ENCODE assay signal across 19 cellular contexts in the genomic region with DNA sequence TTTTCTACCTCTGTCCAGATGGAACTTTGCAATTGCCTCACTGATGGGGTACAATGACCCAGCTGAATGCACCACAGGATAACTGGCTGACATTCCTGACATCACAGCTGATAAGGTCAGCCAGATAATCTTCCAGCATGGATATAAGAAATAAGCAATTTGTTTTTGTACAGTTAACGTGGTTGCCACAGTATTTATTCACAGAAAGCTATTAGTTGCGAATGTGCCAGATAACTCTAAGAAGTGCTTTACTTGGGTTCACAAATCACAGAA.
"Had no signal": no experiment of that assay in that cellular context is flagged by ENCODE, and none has a peak within 500 bp of the region (broad histone marks: within the 10 kb centered on the region; RNA-seq: fewer than 3 reads in every experiment).

No MANE protein-coding gene starts in this region.

- H3K9me3 Mint-ChIP-seq: activated naive CD8-positive, alpha-beta T cell treated with anti-CD3 and anti-CD28 coated beads, Interleukin-2, amount 10 ng/mL, durations not matched to agents 7 days and 5 days; activated T-cell treated with anti-CD3 and anti-CD28 coated beads, Interleukin-2, amount 50 U/mL, for 24 hours; activated T-helper 2 cell treated with anti-CD3 and anti-CD28 coated beads, Interferon-gamma antibody, Interleukin-2, Interleukin-4, amounts not matched to agents 10 μg/mL and 5 μg/mL and 100 μg/mL, durations not matched to agents 14 hours and 24 hours and 36 hours; memory B cell; nephron progenitor cell; stimulated activated memory B cell treated with anti-CD40 and anti-IgM and Interleukin-4, amounts not matched to agents 10 μg/mL and 1 μg/mL and 100 μg/mL, for 72 hours; T-helper 2 cell treated with Interferon-gamma antibody and Interleukin-4, amounts not matched to agents 5 μg/mL and 100 μg/mL, for 36 hours had no signal

- H3K27ac ChIP-seq: coronary artery, psoas muscle, right lobe of liver, spleen, testis had no signal

- H3K27me3 Mint-ChIP-seq: activated naive CD8-positive, alpha-beta T cell treated with anti-CD3 and anti-CD28 coated beads, Interleukin-2, amount 10 ng/mL, durations not matched to agents 7 days and 5 days; activated T-cell treated with anti-CD3 and anti-CD28 coated beads, Interleukin-2, amount 50 U/mL, for 24 hours; memory B cell; stimulated activated memory B cell treated with anti-CD40 and anti-IgM and Interleukin-4, amounts not matched to agents 10 μg/mL and 1 μg/mL and 100 μg/mL, for 72 hours; type B pancreatic cell had no signal

- H3K4me3 Mint-ChIP-seq: activated CD8-positive, alpha-beta T cell treated with anti-CD3 and anti-CD28 coated beads, Interleukin-2, amount 10 ng/mL, durations not matched to agents 7 days and 5 days; activated naive CD8-positive, alpha-beta T cell treated with anti-CD3 and anti-CD28 coated beads, Interleukin-2, amount 10 ng/mL, durations not matched to agents 7 days and 5 days; activated T-cell treated with anti-CD3 and anti-CD28 coated beads, Interleukin-2, amount 50 U/mL, for 24 hours; memory B cell; nephron progenitor cell; stimulated activated memory B cell treated with anti-CD40 and anti-IgM and Interleukin-4, amounts not matched to agents 10 μg/mL and 1 μg/mL and 100 μg/mL, for 72 hours; T-helper 2 cell treated with Interferon-gamma antibody and Interleukin-4, amounts not matched to agents 5 μg/mL and 100 μg/mL, for 36 hours; type B pancreatic cell had no signal

- H3K4me1 ChIP-seq: psoas muscle, right lobe of liver, spleen had no signal

- H3K36me3 Mint-ChIP-seq: activated naive CD8-positive, alpha-beta T cell treated with anti-CD3 and anti-CD28 coated beads, Interleukin-2, amount 10 ng/mL, durations not matched to agents 7 days and 5 days; memory B cell; stimulated activated memory B cell treated with anti-CD40 and anti-IgM and Interleukin-4, amounts not matched to agents 10 μg/mL and 1 μg/mL and 100 μg/mL, for 72 hours; type B pancreatic cell had no signal

- DNase-seq: activated CD4-positive, alpha-beta T cell treated with anti-CD3 and anti-CD28 coated beads for 4 hours; activated CD8-positive, alpha-beta T cell treated with anti-CD3 and anti-CD28 coated beads, Interleukin-2, amount 10 ng/mL, durations not matched to agents 7 days and 5 days; activated naive CD4-positive, alpha-beta T cell treated with Interleukin-2 at 50 U/mL for 16 hours; activated naive CD8-positive, alpha-beta T cell treated with anti-CD3 and anti-CD28 coated beads, Interleukin-2, amount 10 ng/mL, durations not matched to agents 7 days and 5 days; activated T-cell treated with anti-CD3 and anti-CD28 coated beads, Interleukin-2, amount 50 U/mL, for 24 hours; erythroblast; nephron progenitor cell; occipital lobe; psoas muscle; right lobe of liver; spleen; stimulated activated CD4-positive, alpha-beta T cell treated with anti-CD3 and anti-CD28 coated beads, Interleukin-4, amount 100 ng/mL, for 4 hours; testis had no signal

- H3K9me3 ChIP-seq: psoas muscle, right lobe of liver, spleen, testis had no signal

- H3K4me1 Mint-ChIP-seq: activated naive CD8-positive, alpha-beta T cell treated with anti-CD3 and anti-CD28 coated beads, Interleukin-2, amount 10 ng/mL, durations not matched to agents 7 days and 5 days; memory B cell; nephron progenitor cell; stimulated activated memory B cell treated with anti-CD40 and anti-IgM and Interleukin-4, amounts not matched to agents 10 μg/mL and 1 μg/mL and 100 μg/mL, for 72 hours had no signal

- H3K36me3 ChIP-seq: right lobe of liver, spleen had no signal

- H3K27me3 ChIP-seq: right lobe of liver, spleen, testis had no signal

- H3K27ac Mint-ChIP-seq: activated CD8-positive, alpha-beta T cell treated with anti-CD3 and anti-CD28 coated beads, Interleukin-2, amount 10 ng/mL, durations not matched to agents 7 days and 5 days; activated naive CD8-positive, alpha-beta T cell treated with anti-CD3 and anti-CD28 coated beads, Interleukin-2, amount 10 ng/mL, durations not matched to agents 7 days and 5 days; activated T-cell treated with anti-CD3 and anti-CD28 coated beads, Interleukin-2, amount 50 U/mL, for 24 hours; activated T-helper 2 cell treated with anti-CD3 and anti-CD28 coated beads, Interferon-gamma antibody, Interleukin-2, Interleukin-4, amounts not matched to agents 10 μg/mL and 5 μg/mL and 100 μg/mL, durations not matched to agents 14 hours and 24 hours and 36 hours; memory B cell; stimulated activated memory B cell treated with anti-CD40 and anti-IgM and Interleukin-4, amounts not matched to agents 10 μg/mL and 1 μg/mL and 100 μg/mL, for 72 hours; T-helper 2 cell treated with Interferon-gamma antibody and Interleukin-4, amounts not matched to agents 5 μg/mL and 100 μg/mL, for 36 hours; type B pancreatic cell had no signal

- H3K4me3 ChIP-seq: coronary artery, psoas muscle, right lobe of liver, spleen, testis had no signal

- ATAC-seq: activated CD8-positive, alpha-beta T cell treated with anti-CD3 and anti-CD28 coated beads, Interleukin-2, amount 10 ng/mL, durations not matched to agents 7 days and 5 days; psoas muscle; right lobe of liver; stimulated activated memory B cell treated with anti-CD40 and anti-IgM and Interleukin-4, amounts not matched to agents 10 μg/mL and 1 μg/mL and 100 μg/mL, for 72 hours had no signal
